In the genomic region with DNA sequence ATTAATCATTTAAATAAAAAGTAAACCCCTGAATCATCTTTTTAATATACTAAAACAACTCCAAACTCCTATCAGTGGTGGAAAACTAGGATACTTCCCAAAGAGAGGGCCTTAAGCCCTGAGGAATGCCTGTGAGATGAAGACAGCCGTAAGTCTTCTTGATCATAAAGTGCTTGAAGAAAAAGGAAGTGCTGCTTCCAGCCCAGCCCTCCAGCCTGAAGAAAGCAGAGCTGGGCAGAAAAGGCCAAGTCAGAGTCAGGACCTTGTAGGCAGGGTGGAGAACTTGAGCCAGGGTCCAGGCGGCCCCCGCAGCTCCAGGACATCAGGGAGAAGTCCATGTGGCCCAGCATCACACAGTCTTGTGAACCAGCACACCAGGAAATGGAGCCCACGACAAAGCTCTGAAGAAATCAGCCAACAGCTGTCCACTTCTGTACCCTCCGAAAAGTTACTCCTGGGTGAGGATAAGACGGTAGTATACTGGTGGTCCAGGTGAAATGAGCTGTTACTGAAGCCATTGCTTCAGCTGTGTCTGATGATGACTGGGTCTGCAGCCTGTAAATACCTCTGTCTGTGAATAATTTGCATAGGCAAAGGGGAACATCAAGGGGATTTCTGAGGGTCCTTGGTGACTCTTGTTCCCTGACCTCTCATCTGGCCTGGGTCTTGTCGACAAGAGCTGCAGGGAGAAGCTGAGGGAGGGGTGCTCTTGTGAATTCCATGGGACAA, we compare ENCODE assay signal across 19 cellular contexts. TPM values are rescaled to one million over a fixed set of nuclear protein-coding genes. Genes with fewer than 3 reads are reported as not detected.
DNase-seq lines count a peak whose midpoint lies in the region; ATAC-seq and TF ChIP-seq lines count a peak whose summit lies in the region.
"Had no signal": no experiment of that assay in that cellular context is flagged by ENCODE, and none has a peak within 500 bp of the region (broad histone marks: within the 10 kb centered on the region; RNA-seq: fewer than 3 reads in every experiment).

No MANE protein-coding gene starts in this region.

- 89% methylated on average over 7 of the region's 7 CpGs for WGBS in mammary epithelial cell (ENCODE audit: low coverage, missing lambda C conversion rate)

- H2AFZ ChIP-seq in mammary epithelial cell (ENCODE audit: low read depth, low read length), result no peak overlapping the region

- H3K9ac ChIP-seq in mammary epithelial cell (ENCODE audit: insufficient read depth, low read length), result no peak overlapping the region

- peak; percentile 28 for DNase-seq in GDM1 (lab: John Stamatoyannopoulos, UW)
- DNase-seq in OCI-M1 (lab: John Stamatoyannopoulos, UW), result peak; percentile 33
- no peak for DNase-seq in mesothelial cell of epicardium (ENCODE audit: low spot score in 2 of 2, unreplicated experiment in 2 of 2)
- DNase-seq in mammary epithelial cell, result no peak
- DNase-seq in inferior parietal cortex (ENCODE audit: extremely low spot score), result no peak
- DNase-seq: activated CD4-positive, alpha-beta T cell treated with anti-CD3 and anti-CD28 coated beads for 36 hours; activated naive CD4-positive, alpha-beta T cell treated with Interleukin-2 at 50 U/mL for 16 hours; cortex of kidney; GOT3; MG63; NCI-H2029 treated with DMSO at 0.1 percent for 48 hours; NCI-H524; ovary; spleen; stomach; T-helper 17 cell had no signal

- intact Hi-C loops in mammary epithelial cell (cut with micrococcal nuclease), result no loop called here

- no peak overlapping the region for H3K4me3 ChIP-seq in mammary epithelial cell (replicated peaks in 1 of 3; ENCODE audit: insufficient read depth in 1 of 3, low read depth in 2 of 3, low read length in 3 of 3)
- H3K4me3 ChIP-seq: MG63, ovary, stomach had no signal

- no peaks in the 10 kb centered on the region for H3K4me1 ChIP-seq in mammary epithelial cell (ENCODE audit: insufficient read depth, low read length)

- no peaks in the 10 kb centered on the region for H4K20me1 ChIP-seq in mammary epithelial cell (ENCODE audit: insufficient read depth, low read length)

- peak overlapping the region; percentile 87 for H3K27ac Mint-ChIP-seq in mesothelial cell of epicardium
- H3K27ac Mint-ChIP-seq: activated CD4-positive, alpha-beta T cell treated with anti-CD3 and anti-CD28 coated beads for 36 hours; T-helper 17 cell had no signal

- CTCF ChIA-PET in mammary epithelial cell (lab: Charles Lee; ENCODE audit: low non-redundant PET), result interaction anchor here (0.5 kb wide), 1 partner anchor 381 kb away, joined by 4 read pairs; no protein-coding TSS in a partner anchor

- no peaks in the 10 kb centered on the region for H3K36me3 ChIP-seq in mammary epithelial cell (ENCODE audit: insufficient read depth, low read length)
- H3K36me3 ChIP-seq: MG63, ovary, spleen, stomach had no signal

- no peaks in the 10 kb centered on the region for H3K9me3 Mint-ChIP-seq in mesothelial cell of epicardium

- no peaks in the 10 kb centered on the region for H3K79me2 ChIP-seq in mammary epithelial cell (ENCODE audit: insufficient read depth, low read length)

- no peaks in the 10 kb centered on the region for H3K36me3 Mint-ChIP-seq in mesothelial cell of epicardium

- dilution Hi-C loops in mammary epithelial cell (cut with HindIII; ENCODE audit: low sequenced_read_pairs), result no loop called here

- ATAC-seq in HG02610 (IDR thresholded peaks at IDR 0.05; ENCODE audit: unreplicated experiment) (peak; percentile 64), GM21390 (IDR thresholded peaks at IDR 0.05; ENCODE audit: unreplicated experiment) (no peak), GM21576 (IDR thresholded peaks at IDR 0.05; ENCODE audit: unreplicated experiment) (no peak)
- ATAC-seq: activated CD4-positive, alpha-beta T cell treated with anti-CD3 and anti-CD28 coated beads for 36 hours; T-helper 17 cell had no signal

- H3K4me1 Mint-ChIP-seq in mesothelial cell of epicardium, result peaks cover 7% of the 10 kb centered on the region

- no peak overlapping the region for H3K4me3 Mint-ChIP-seq in mesothelial cell of epicardium
- H3K4me3 Mint-ChIP-seq: activated CD4-positive, alpha-beta T cell treated with anti-CD3 and anti-CD28 coated beads for 36 hours; T-helper 17 cell had no signal

- no peaks in the 10 kb centered on the region for H3K27me3 ChIP-seq in mammary epithelial cell (ENCODE audit: insufficient read depth, low read length)
- H3K27me3 ChIP-seq: MG63, ovary, spleen, stomach had no signal

- no peak overlapping the region for H3K4me2 ChIP-seq in mammary epithelial cell (ENCODE audit: insufficient read depth, low read depth, low read length)

- BruUV-seq in mammary epithelial cell (replicated peaks; lab: Mats Ljungman, UMichigan), result no TSS peak

- TF ChIP-seq CTCF in mesothelial cell of epicardium (IDR thresholded peaks at IDR 0.05; ENCODE audit: unreplicated experiment), result no peak
- no peak for TF ChIP-seq CTCF in mammary epithelial cell (conservative IDR thresholded peaks at IDR 0.05 in 1 of 2, IDR thresholded peaks at IDR 0.05 in 1 of 2; ENCODE audit: extremely low read depth in 1 of 2, insufficient read depth in 1 of 2, low read depth in 1 of 2, low read length in 2 of 2)

- H3K27me3 Mint-ChIP-seq in mesothelial cell of epicardium (ENCODE audit: low read depth), result no peaks in the 10 kb centered on the region
- H3K27me3 Mint-ChIP-seq: activated CD4-positive, alpha-beta T cell treated with anti-CD3 and anti-CD28 coated beads for 36 hours; T-helper 17 cell had no signal

- in situ Hi-C loops in mammary epithelial cell (cut with MboI; ENCODE audit: low sequenced_read_pairs in 2 of 2), result no loop called here

- no peak overlapping the region for H3K27ac ChIP-seq in mammary epithelial cell (ENCODE audit: insufficient read depth, low read depth, low read length)
- H3K27ac ChIP-seq: ovary, stomach had no signal

- H3K9me3 ChIP-seq in mammary epithelial cell (replicated peaks; ENCODE audit: insufficient read depth, low read length), result no peaks in the 10 kb centered on the region
- H3K9me3 ChIP-seq: MG63, ovary, spleen, stomach had no signal

RNA-seq across cellular contexts. Expression of gene CRYL1, which starts 18.7 kb away (rescaled TPM):
- total RNA-seq in mesothelial cell of epicardium (26.9 to 29.7 TPM (median 29.4 TPM) in 3 replicates), mammary epithelial cell (10 to 100 TPM; 17.0 to 18.5 TPM)
- 26.9 TPM for polyA plus RNA-seq in mammary epithelial cell
- 36.5 TPM for polyA minus RNA-seq in mammary epithelial cell

RNA-seq across cellular contexts. Expression of gene IFT88, which starts 22.6 kb away (rescaled TPM):
- total RNA-seq in mesothelial cell of epicardium (28.5 to 30.0 TPM (median 28.8 TPM) in 3 replicates), mammary epithelial cell (10 to 100 TPM; 10.3 to 11.2 TPM)
- polyA plus RNA-seq in mammary epithelial cell, result 4.0 TPM
- 2.2 TPM for polyA minus RNA-seq in mammary epithelial cell

Comparison
In these comparisons a context has a peak if more than half of its experiments do, and no peak if none do; other contexts are left out.
1. DNase-seq: peak in GDM1 (single experiment) and OCI-M1 (single experiment); none in mesothelial cell of epicardium (0 of 2), mammary epithelial cell (single experiment) and inferior parietal cortex (single experiment).